In genomic region chr1:109740615-109741373, GRCh38 we compare ENCODE assay signal across 7 cellular contexts. TPM values are rescaled to one million over a fixed set of nuclear protein-coding genes. Genes with fewer than 3 reads are reported as not detected.
A peak's percentile ranks its signal among the peaks of the same experiment; 100 is the strongest.
DNase-seq lines count a peak whose midpoint lies in the region; ATAC-seq and TF ChIP-seq lines count a peak whose summit lies in the region.

TSS of gene GSTM3 (minus strand) at chr1:109741038. CDS start at chr1:109740287, 751 bp downstream.

- H3K36me3 ChIP-seq in SK-N-MC (ENCODE audit: insufficient read depth, low read length), result peaks cover 24% of the 10 kb centered on the region

- ATAC-seq in HG03095 (IDR thresholded peaks at IDR 0.05; ENCODE audit: unreplicated experiment) (no peak), HG03457 (IDR thresholded peaks at IDR 0.05; ENCODE audit: unreplicated experiment) (no peak)

- H3K9ac ChIP-seq in SK-N-MC (ENCODE audit: insufficient read length), result peak within 1 kb of the TSS; percentile 74

- TF ChIP-seq CTCF in HFF-Myc (IDR thresholded peaks at IDR 0.05; ENCODE audit: low read depth, low read length, missing control alignments) (no peak), fibroblast of the aortic adventitia (IDR thresholded peaks at IDR 0.05; ENCODE audit: insufficient read depth, low read length) (no peak)

- DNase-seq in HFF-Myc (ENCODE audit: extremely low read depth, low read depth), result no peak
- no peak for DNase-seq in SK-N-MC (ENCODE audit: low read depth, low spot score)
- no peak for DNase-seq in fibroblast of the aortic adventitia (ENCODE audit: low read depth)
- no peak for DNase-seq in occipital lobe (lab: John Stamatoyannopoulos, UW)
- DNase-seq in kidney glomerular epithelial cell (lab: John Stamatoyannopoulos, UW), result no peak

- H3K9me3 ChIP-seq in SK-N-MC (ENCODE audit: low read depth, low read length), result no peaks in the 10 kb centered on the region

- H3K4me3 ChIP-seq in HFF-Myc (replicated peaks; ENCODE audit: low read depth, low read length) (peak within 1 kb of the TSS; percentile 66), SK-N-MC (peak within 1 kb of the TSS; percentile 90), fibroblast of the aortic adventitia (ENCODE audit: low read depth, low read length) (peak within 1 kb of the TSS; percentile 79)

- no peak within 1 kb of the TSS for H3K27ac ChIP-seq in SK-N-MC

RNA-seq across cellular contexts. Expression of gene GSTM3, which starts in this region (rescaled TPM):
- total RNA-seq in fibroblast of the aortic adventitia (ENCODE audit: low replicate concordance) (96.0 and 188 TPM in 2 replicates), occipital lobe (69.4 TPM)
